24 cellular contexts compared by ENCODE assay signal in genomic region chr1:171868217-171868616, GRCh38. TPM values are rescaled to one million over a fixed set of nuclear protein-coding genes. Genes with fewer than 3 reads are reported as not detected.
A peak's percentile ranks its signal among the peaks of the same experiment; 100 is the strongest.
DNase-seq lines count a peak whose midpoint lies in the region; ATAC-seq, FAIRE-seq and TF ChIP-seq lines count a peak whose summit lies in the region.
"Had no signal": no experiment of that assay in that cellular context is flagged by ENCODE, and none has a peak within 500 bp of the region (broad histone marks: within the 10 kb centered on the region; RNA-seq: fewer than 3 reads in every experiment).

No MANE protein-coding gene starts in this region.

- no peak overlapping the region for H3K27ac Mint-ChIP-seq in nephron progenitor cell
- H3K27ac Mint-ChIP-seq: activated CD4-positive, alpha-beta memory T cell treated with anti-CD3 and anti-CD28 coated beads, Interleukin-2, amount 10 ng/mL, durations not matched to agents 7 days and 5 days; activated naive CD4-positive, alpha-beta T cell treated with anti-CD3 and anti-CD28 coated beads for 36 hours; activated T-cell treated with anti-CD3 and anti-CD28 coated beads, Interleukin-2, amount 50 U/mL, for 24 hours; CD8-positive, alpha-beta T cell; stimulated activated naive CD8-positive, alpha-beta T cell treated with anti-CD3 and anti-CD28 coated beads, Interleukin-15, Interleukin-2, amounts not matched to agents 100 ng/mL and 50 ng/mL, for 24 hours; T-helper 17 cell; WTC11 had no signal

- CTCF ChIA-PET in endothelial cell of umbilical vein (lab: Charles Lee): interaction anchor here (1.0 to 1.4 kb wide), 2 partner anchors 15 to 66 kb away, joined by 3 read pairs; no protein-coding TSS in a partner anchor

- no peaks in the 10 kb centered on the region for H3K79me2 ChIP-seq in endothelial cell of umbilical vein (ENCODE audit: control insufficient read depth, insufficient read depth, low read length)

- POLR2A ChIA-PET in endothelial cell of umbilical vein (lab: Charles Lee): no interaction called here

- TF ChIP-seq CTCF in endothelial cell of umbilical vein (IDR thresholded peaks at IDR 0.05; ENCODE audit: extremely low read depth in 1 of 2, insufficient read depth in 1 of 2, low read depth in 1 of 2, low read length in 2 of 2) (no peak), nephron progenitor cell (IDR thresholded peaks at IDR 0.05) (no peak)

- H3K4me2 ChIP-seq in endothelial cell of umbilical vein (ENCODE audit: insufficient read depth, low read length): no peak overlapping the region

- TF ChIP-seq RAD21 in Ishikawa (IDR thresholded peaks at IDR 0.05; ENCODE audit: low read depth): no peak

- no peaks in the 10 kb centered on the region for H3K9me3 ChIP-seq in SJCRH30 (replicated peaks)
- H3K9me3 ChIP-seq in endothelial cell of umbilical vein (replicated peaks; ENCODE audit: control insufficient read depth, insufficient read depth, low read length): no peaks in the 10 kb centered on the region
- H3K9me3 ChIP-seq: ovary, upper lobe of left lung had no signal

- H3K27me3 ChIP-seq in SJCRH30 (no peaks in the 10 kb centered on the region), endothelial cell of umbilical vein (ENCODE audit: control insufficient read depth in 2 of 2, insufficient read depth in 2 of 2, low read length in 2 of 2) (no peaks in the 10 kb centered on the region)
- H3K27me3 ChIP-seq: ovary, upper lobe of left lung had no signal

- H4K20me1 ChIP-seq in endothelial cell of umbilical vein (replicated peaks; ENCODE audit: control insufficient read depth, extremely low read depth, insufficient read depth, low read length): no peaks in the 10 kb centered on the region

- H3K36me3 Mint-ChIP-seq in nephron progenitor cell (ENCODE audit: low read depth): no peaks in the 10 kb centered on the region
- H3K36me3 Mint-ChIP-seq: CD8-positive, alpha-beta T cell; WTC11 had no signal

- H3K36me3 ChIP-seq in SJCRH30 (no peaks in the 10 kb centered on the region), endothelial cell of umbilical vein (ENCODE audit: control insufficient read depth in 2 of 2, extremely low read depth in 1 of 2, insufficient read depth in 2 of 2, low read length in 2 of 2) (no peaks in the 10 kb centered on the region)
- H3K36me3 ChIP-seq: ovary, upper lobe of left lung had no signal

- no peak for ATAC-seq in HG03378 (IDR thresholded peaks at IDR 0.05; ENCODE audit: unreplicated experiment)
- ATAC-seq: CD8-positive, alpha-beta T cell; T-helper 17 cell; WTC11 had no signal

- intact Hi-C loops in endothelial cell of umbilical vein (cut with micrococcal nuclease): no loop called here

- no peak overlapping the region for H3K4me3 Mint-ChIP-seq in nephron progenitor cell
- H3K4me3 Mint-ChIP-seq: activated CD4-positive, alpha-beta memory T cell treated with anti-CD3 and anti-CD28 coated beads, Interleukin-2, amount 10 ng/mL, durations not matched to agents 7 days and 5 days; activated naive CD4-positive, alpha-beta T cell treated with anti-CD3 and anti-CD28 coated beads for 36 hours; activated T-cell treated with anti-CD3 and anti-CD28 coated beads, Interleukin-2, amount 50 U/mL, for 24 hours; CD8-positive, alpha-beta T cell; stimulated activated naive CD8-positive, alpha-beta T cell treated with anti-CD3 and anti-CD28 coated beads, Interleukin-15, Interleukin-2, amounts not matched to agents 100 ng/mL and 50 ng/mL, for 24 hours; T-helper 17 cell; WTC11 had no signal

- H3K9me3 Mint-ChIP-seq in nephron progenitor cell: no peaks in the 10 kb centered on the region
- H3K9me3 Mint-ChIP-seq: activated CD4-positive, alpha-beta memory T cell treated with anti-CD3 and anti-CD28 coated beads, Interleukin-2, amount 10 ng/mL, durations not matched to agents 7 days and 5 days; activated naive CD4-positive, alpha-beta T cell treated with anti-CD3 and anti-CD28 coated beads for 36 hours; activated T-cell treated with anti-CD3 and anti-CD28 coated beads, Interleukin-2, amount 50 U/mL, for 24 hours; CD8-positive, alpha-beta T cell; stimulated activated naive CD8-positive, alpha-beta T cell treated with anti-CD3 and anti-CD28 coated beads, Interleukin-15, Interleukin-2, amounts not matched to agents 100 ng/mL and 50 ng/mL, for 24 hours; WTC11 had no signal

- no peaks in the 10 kb centered on the region for H3K9me1 ChIP-seq in endothelial cell of umbilical vein (replicated peaks; ENCODE audit: control insufficient read depth, extremely low read depth, insufficient read depth, low read length)

- no peaks in the 10 kb centered on the region for H3K4me1 Mint-ChIP-seq in nephron progenitor cell
- H3K4me1 Mint-ChIP-seq: activated CD4-positive, alpha-beta memory T cell treated with anti-CD3 and anti-CD28 coated beads, Interleukin-2, amount 10 ng/mL, durations not matched to agents 7 days and 5 days had no signal

- no peak overlapping the region for H2AFZ ChIP-seq in endothelial cell of umbilical vein (ENCODE audit: low read depth, low read length)

- TF ChIP-seq POLR2A in endothelial cell of umbilical vein (IDR thresholded peaks at IDR 0.05; ENCODE audit: low read depth, low read length): no peak

- TF ChIP-seq EP300 in Ishikawa (IDR thresholded peaks at IDR 0.05; ENCODE audit: borderline replicate concordance): no peak

- H3K27ac ChIP-seq in SJCRH30 (no peak overlapping the region), endothelial cell of umbilical vein (ENCODE audit: insufficient read depth, low read depth, low read length) (no peak overlapping the region)
- H3K27ac ChIP-seq: ovary had no signal

- H3K9ac ChIP-seq in endothelial cell of umbilical vein (replicated peaks; ENCODE audit: extremely low read depth, insufficient read depth, low read length): no peak overlapping the region

- no peak overlapping the region for H3K4me3 ChIP-seq in SJCRH30
- no peak overlapping the region for H3K4me3 ChIP-seq in endothelial cell of umbilical vein (replicated peaks in 1 of 3; ENCODE audit: insufficient read depth in 1 of 3, low read depth in 1 of 3, low read length in 3 of 3)
- H3K4me3 ChIP-seq: ovary, upper lobe of left lung had no signal

- no peaks in the 10 kb centered on the region for H3K27me3 Mint-ChIP-seq in nephron progenitor cell (ENCODE audit: low read depth, poor library complexity)
- H3K27me3 Mint-ChIP-seq: activated T-cell treated with anti-CD3 and anti-CD28 coated beads, Interleukin-2, amount 50 U/mL, for 24 hours; stimulated activated naive CD8-positive, alpha-beta T cell treated with anti-CD3 and anti-CD28 coated beads, Interleukin-15, Interleukin-2, amounts not matched to agents 100 ng/mL and 50 ng/mL, for 24 hours had no signal

- no peaks in the 10 kb centered on the region; the same call in 1 of the 2 replicates for H3K4me1 ChIP-seq in SJCRH30
- H3K4me1 ChIP-seq in endothelial cell of umbilical vein (ENCODE audit: control insufficient read depth, extremely low read depth, insufficient read depth, low read length): peaks cover 3% of the 10 kb centered on the region

- no peak for FAIRE-seq in endothelial cell of umbilical vein (lab: Jason Lieb, UNC)

- peak; percentile 22 to 32 for DNase-seq in SJCRH30
- peak; percentile 80 for DNase-seq in endothelial cell of umbilical vein (ENCODE audit: low read depth, low spot score)
- peak; percentile 3 for DNase-seq in pulmonary artery endothelial cell (ENCODE audit: low read depth, low spot score)
- no peak for DNase-seq in nephron progenitor cell
- DNase-seq in NCI-H2081 (lab: John Stamatoyannopoulos, UW): no peak
- no peak for DNase-seq in stimulated activated CD4-positive, alpha-beta T cell treated with anti-CD3 and anti-CD28 coated beads, Interleukin-2, amount 100 ng/mL, for 48 hours
- DNase-seq: activated CD4-positive, alpha-beta memory T cell treated with anti-CD3 and anti-CD28 coated beads, Interleukin-2, amount 10 ng/mL, durations not matched to agents 7 days and 5 days; activated naive CD4-positive, alpha-beta T cell treated with anti-CD3 and anti-CD28 coated beads for 36 hours; activated T-cell treated with anti-CD3 and anti-CD28 coated beads, Interleukin-2, amount 50 U/mL, for 24 hours; CD8-positive, alpha-beta T cell; DMS79; KG1; NCI-H1092; NCI-H2081 treated with DMSO at 0.1 percent for 48 hours; NCI-H524 treated with DMSO at 0.1 percent for 48 hours; ovary; SIG-M5; stimulated activated CD4-positive, alpha-beta T cell treated with anti-CD3 and anti-CD28 coated beads, Interleukin-2, amount 100 ng/mL, for 24 hours; T-helper 17 cell had no signal

- no TSS peak for BruUV-seq in endothelial cell of umbilical vein (replicated peaks; lab: Mats Ljungman, UMichigan)

- dilution Hi-C loops in endothelial cell of umbilical vein (cut with MboI; ENCODE audit: extremely low pct_ligation_motif_present, low sequenced_read_pairs): no loop called here

TF ChIP-seq in Ishikawa, 13 proteins besides CTCF, POLR2A, EP300 and RAD21 (continues in another document):
- TF ChIP-seq, protein P1, sequence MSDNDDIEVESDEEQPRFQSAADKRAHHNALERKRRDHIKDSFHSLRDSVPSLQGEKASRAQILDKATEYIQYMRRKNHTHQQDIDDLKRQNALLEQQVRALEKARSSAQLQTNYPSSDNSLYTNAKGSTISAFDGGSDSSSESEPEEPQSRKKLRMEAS (IDR thresholded peaks at IDR 0.05): no peak
- TF ChIP-seq TAF1 (IDR thresholded peaks at IDR 0.05; ENCODE audit: low read depth): no peak
- TF ChIP-seq TCF12 (IDR thresholded peaks at IDR 0.05; ENCODE audit: low read depth): 0 out of 2 replicates have a peak, but pooled peaks have one; percentile 18
- no peak for TF ChIP-seq FOXM1 (IDR thresholded peaks at IDR 0.05; ENCODE audit: borderline replicate concordance, low read depth)
- TF ChIP-seq CEBPB (IDR thresholded peaks at IDR 0.05): no peak

TF ChIP-seq in endothelial cell of umbilical vein, 7 proteins besides CTCF, POLR2A, EP300 and RAD21 (continues in another document):
- TF ChIP-seq GATA2 (IDR thresholded peaks at IDR 0.05; ENCODE audit: insufficient read depth, insufficient read length, low read depth, low read length) (no peak), EZH2 (IDR thresholded peaks at IDR 0.05; ENCODE audit: borderline replicate concordance, low read depth, low read length, severe bottlenecking) (no peak), MYC (IDR thresholded peaks at IDR 0.05; ENCODE audit: low read depth, low read length) (no peak), POLR2AphosphoS5 (IDR thresholded peaks at IDR 0.05; ENCODE audit: insufficient read depth, low read depth, low read length) (no peak), JUN (IDR thresholded peaks at IDR 0.05; ENCODE audit: borderline replicate concordance, insufficient read depth, insufficient read length, low read depth) (no peak)

RNA-seq across cellular contexts. Expression of gene DNM3, which starts 26.9 kb away (rescaled TPM):
- 12.1 and 13.7 TPM in 2 replicates for total RNA-seq in SJCRH30 (2014; rRNA removed; shearing (Covaris generic))
- 2.5 and 3.6 TPM in 2 replicates for total RNA-seq in endothelial cell of umbilical vein
- polyA plus RNA-seq in endothelial cell of umbilical vein: 1.1 and 1.4 TPM in 2 replicates
- 0.97 and 1.2 TPM in 2 replicates for polyA plus RNA-seq in endothelial cell of umbilical vein (2011; cell fraction: cytosol; rRNA removed)
- polyA plus RNA-seq in endothelial cell of umbilical vein (2011; cell fraction: nucleus; rRNA removed): 1.7 and 1.8 TPM in 2 replicates
- polyA plus RNA-seq in endothelial cell of umbilical vein (2012): 0.30 and 0.86 TPM in 2 replicates
- 2.4 and 2.7 TPM in 2 replicates for polyA minus RNA-seq in endothelial cell of umbilical vein
- not detected for polyA minus RNA-seq in endothelial cell of umbilical vein (2011; cell fraction: cytosol; rRNA and poly(A)+ RNA removed)
- polyA minus RNA-seq in endothelial cell of umbilical vein (2011; cell fraction: nucleus; rRNA and poly(A)+ RNA removed): 7.3 and 9.1 TPM in 2 replicates
- 0.59 and 2.4 TPM in 2 replicates for total RNA-seq in pulmonary artery endothelial cell

Comparison
In these comparisons a context has a peak if more than half of its experiments do, and no peak if none do; other contexts are left out.
1. DNase-seq: peak in SJCRH30 (2 of 2), endothelial cell of umbilical vein (single experiment) and pulmonary artery endothelial cell (single experiment); none in nephron progenitor cell (single experiment), NCI-H2081 (0 of 2) and stimulated activated CD4-positive, alpha-beta T cell treated with anti-CD3 and anti-CD28 coated beads, Interleukin-2, amount 100 ng/mL, for 48 hours (0 of 2).